In genomic region chr11:44244649-44245308, GRCh38 we compare ENCODE assay signal across 18 cellular contexts.
DNase-seq lines count a peak whose midpoint lies in the region; ATAC-seq and TF ChIP-seq lines count a peak whose summit lies in the region.
"Had no signal": no experiment of that assay in that cellular context is flagged by ENCODE, and none has a peak within 500 bp of the region (broad histone marks: within the 10 kb centered on the region; RNA-seq: fewer than 3 reads in every experiment).

No MANE protein-coding gene starts in this region.

- DNase-seq in H9 (no peak), adipocyte (ENCODE audit: low read depth) (peak; percentile 65), fibroblast of the aortic adventitia (ENCODE audit: low read depth) (peak; percentile 46), osteoblast (ENCODE audit: insufficient read length, low spot score, missing footprints) (no peak), SW480 (ENCODE audit: low spot score) (no peak), amygdala (lab: John Stamatoyannopoulos, UW) (no peak), cortex of kidney (lab: John Stamatoyannopoulos, UW) (no peak)
- DNase-seq: activated naive CD8-positive, alpha-beta T cell treated with anti-CD3 and anti-CD28 coated beads, Interleukin-2, amount 10 ng/mL, durations not matched to agents 7 days and 5 days; CD8-positive, alpha-beta memory T cell; DMS79; effector memory CD4-positive, alpha-beta T cell; MV-4-11; NCI-H1930; NCI-H510A treated with DMSO at 0.1 percent for 48 hours; stimulated activated CD4-positive, alpha-beta T cell treated with anti-CD3 and anti-CD28 coated beads, Interleukin-2, amount 100 ng/mL, for 48 hours; uterus had no signal

- no peak overlapping the region for H3K4me3 ChIP-seq in adipocyte (ENCODE audit: low read length)
- H3K4me3 ChIP-seq in fibroblast of the aortic adventitia (ENCODE audit: low read depth, low read length), result no peak overlapping the region
- no peak overlapping the region for H3K4me3 ChIP-seq in osteoblast (ENCODE audit: insufficient read depth, low read length)
- H3K4me3 ChIP-seq: uterus had no signal

- no peak overlapping the region for H3K4me3 Mint-ChIP-seq in H9
- H3K4me3 Mint-ChIP-seq: activated naive CD8-positive, alpha-beta T cell treated with anti-CD3 and anti-CD28 coated beads, Interleukin-2, amount 10 ng/mL, durations not matched to agents 7 days and 5 days; CD8-positive, alpha-beta memory T cell had no signal

- H3K9me3 Mint-ChIP-seq in H9, result no peaks in the 10 kb centered on the region
- H3K9me3 Mint-ChIP-seq: activated naive CD8-positive, alpha-beta T cell treated with anti-CD3 and anti-CD28 coated beads, Interleukin-2, amount 10 ng/mL, durations not matched to agents 7 days and 5 days had no signal

- H4K8ac ChIP-seq in H9 (replicated peaks; ENCODE audit: insufficient read length, low read depth, low read length), result no peak overlapping the region

- H3K36me3 ChIP-seq in adipocyte (ENCODE audit: control insufficient read depth, insufficient read depth, low read length, severe bottlenecking) (no peaks in the 10 kb centered on the region), osteoblast (ENCODE audit: insufficient read depth, low read length) (no peaks in the 10 kb centered on the region)
- H3K36me3 ChIP-seq: uterus had no signal

- peak overlapping the region; percentile 95 for H2BK20ac ChIP-seq in H9 (ENCODE audit: low read depth, low read length, poor library complexity, severe bottlenecking)

- H3K79me1 ChIP-seq in H9 (ENCODE audit: insufficient read depth, low read depth, low read length, poor library complexity, severe bottlenecking), result no peaks in the 10 kb centered on the region

- H3K4me1 ChIP-seq in H9 (ENCODE audit: insufficient read depth, low read length) (peaks cover 13% of the 10 kb centered on the region; the same call in 1 of the 2 replicates), adipocyte (ENCODE audit: control insufficient read depth, insufficient read depth, low read length) (peaks cover 57% of the 10 kb centered on the region), osteoblast (ENCODE audit: insufficient read depth, low read length) (peaks cover 50% of the 10 kb centered on the region)
- H3K4me1 ChIP-seq: parathyroid adenoma, uterus had no signal

- H2AK5ac ChIP-seq in H9 (ENCODE audit: insufficient read length, low read length), result no peak overlapping the region

- H3K14ac ChIP-seq in H9 (ENCODE audit: insufficient read depth, low read length), result no peak overlapping the region

- H3K9ac ChIP-seq in H9 (ENCODE audit: extremely low read depth, insufficient read length, low read length), result no peak overlapping the region
- H3K9ac ChIP-seq in adipocyte (ENCODE audit: low read length), result no peak overlapping the region
- H3K9ac ChIP-seq: parathyroid adenoma had no signal

- H2BK5ac ChIP-seq in H9 (ENCODE audit: insufficient read length, low read length), result no peak overlapping the region

- no peak overlapping the region for H4K5ac ChIP-seq in H9 (ENCODE audit: insufficient read length, low read depth, low read length)

- H3K23ac ChIP-seq in H9 (ENCODE audit: insufficient read length, low read depth, low read length), result no peak overlapping the region

- no peaks in the 10 kb centered on the region for H3K27me3 Mint-ChIP-seq in H9 (ENCODE audit: low read depth)
- H3K27me3 Mint-ChIP-seq: activated naive CD8-positive, alpha-beta T cell treated with anti-CD3 and anti-CD28 coated beads, Interleukin-2, amount 10 ng/mL, durations not matched to agents 7 days and 5 days; CD8-positive, alpha-beta memory T cell had no signal

- H3T11ph ChIP-seq in H9 (ENCODE audit: low read length), result no peak overlapping the region

- H3K23me2 ChIP-seq in H9 (ENCODE audit: insufficient read length, low read depth, low read length, poor library complexity, severe bottlenecking), result no peaks in the 10 kb centered on the region

- peak overlapping the region; percentile 0 for H4K91ac ChIP-seq in H9 (ENCODE audit: insufficient read length, low read depth, low read length)

- no peak overlapping the region for H2BK120ac ChIP-seq in H9 (ENCODE audit: low read depth, low read length, poor library complexity, severe bottlenecking)

- H3K56ac ChIP-seq in H9 (ENCODE audit: insufficient read length, low read depth, low read length), result no peak overlapping the region

- no peak overlapping the region for H2BK15ac ChIP-seq in H9 (ENCODE audit: low read depth, low read length)

- H2AFZ ChIP-seq in H9 (ENCODE audit: low read length) (no peak overlapping the region), osteoblast (ENCODE audit: low read length) (no peak overlapping the region)
- H2AFZ ChIP-seq: parathyroid adenoma had no signal

- H3K4me2 ChIP-seq in H9 (ENCODE audit: insufficient read depth, insufficient read length, low read length) (no peak overlapping the region), osteoblast (ENCODE audit: insufficient read depth, low read length) (peak overlapping the region; percentile 47)

- ATAC-seq in HG03439 (IDR thresholded peaks at IDR 0.05; ENCODE audit: unreplicated experiment), result no peak

- no peaks in the 10 kb centered on the region for H4K20me1 ChIP-seq in H9 (ENCODE audit: control insufficient read depth, insufficient read depth, insufficient read length)
- no peaks in the 10 kb centered on the region for H4K20me1 ChIP-seq in osteoblast (ENCODE audit: insufficient read depth, low read length)

- H3K27ac ChIP-seq in H9 (ENCODE audit: insufficient read length, low read depth, low read length) (no peak overlapping the region), osteoblast (ENCODE audit: low read depth, low read length) (peak overlapping the region; percentile 19)
- H3K27ac ChIP-seq: parathyroid adenoma, uterus had no signal

- H3K4me1 Mint-ChIP-seq in H9, result peaks cover 36 to 45% of the 10 kb centered on the region in 2 experiments
- H3K4me1 Mint-ChIP-seq: CD8-positive, alpha-beta memory T cell had no signal

- no peak overlapping the region; the same call in 1 of the 2 replicates for H3K4ac ChIP-seq in H9 (ENCODE audit: low read depth, low read length)

- no peaks in the 10 kb centered on the region for H3K9me3 ChIP-seq in H9 (ENCODE audit: control insufficient read depth, low read depth, low read length)
- no peaks in the 10 kb centered on the region for H3K9me3 ChIP-seq in adipocyte (ENCODE audit: control insufficient read depth, low read length)
- H3K9me3 ChIP-seq in osteoblast (ENCODE audit: low read depth, low read length), result no peaks in the 10 kb centered on the region
- H3K9me3 ChIP-seq: uterus had no signal

- H3K36me3 Mint-ChIP-seq in H9 (ENCODE audit: insufficient read depth in 1 of 3, low read depth in 3 of 3), result peaks cover 7 to 24% (median 11%) of the 10 kb centered on the region in 3 experiments; a peak in 6 of 7 replicates

- H3K27me3 ChIP-seq in H9 (ENCODE audit: insufficient read depth, low read length), result no peaks in the 10 kb centered on the region
- H3K27me3 ChIP-seq in adipocyte (replicated peaks; ENCODE audit: control insufficient read depth, insufficient read depth, low read length), result no peaks in the 10 kb centered on the region
- H3K27me3 ChIP-seq in osteoblast (ENCODE audit: insufficient read depth, low read length), result no peaks in the 10 kb centered on the region
- H3K27me3 ChIP-seq: uterus had no signal

- TF ChIP-seq CTCF in H9 (conservative IDR thresholded peaks at IDR 0.05), result no peak
- TF ChIP-seq CTCF in fibroblast of the aortic adventitia (IDR thresholded peaks at IDR 0.05; ENCODE audit: insufficient read depth, low read length), result no peak
- no peak for TF ChIP-seq CTCF in osteoblast (IDR thresholded peaks at IDR 0.05; ENCODE audit: extremely low read depth, low read depth, low read length)

- peak overlapping the region in 2 of 3 experiments; percentile 94 to 98; a peak in 4 of 7 replicates for H3K27ac Mint-ChIP-seq in H9
- H3K27ac Mint-ChIP-seq: activated naive CD8-positive, alpha-beta T cell treated with anti-CD3 and anti-CD28 coated beads, Interleukin-2, amount 10 ng/mL, durations not matched to agents 7 days and 5 days had no signal

- H2BK12ac ChIP-seq in H9 (ENCODE audit: insufficient read length, low read depth, low read length), result peak overlapping the region; percentile 7

- H3K18ac ChIP-seq in H9 (ENCODE audit: insufficient read length, low read depth, low read length), result no peak overlapping the region

- H3K79me2 ChIP-seq in H9 (ENCODE audit: insufficient read depth, low read length) (no peaks in the 10 kb centered on the region), osteoblast (ENCODE audit: insufficient read depth, low read length) (no peaks in the 10 kb centered on the region)
- H3K79me2 ChIP-seq: parathyroid adenoma had no signal

- no CpG with 5 or more reads among the region's 8 CpGs for WGBS in H9 (ENCODE audit: extremely low coverage, insufficient read length, low lambda C conversion rate)

Comparison
In these comparisons a context has a peak if more than half of its experiments do, and no peak if none do; other contexts are left out.
1. DNase-seq: peak in adipocyte (single experiment) and fibroblast of the aortic adventitia (single experiment); none in H9 (single experiment), osteoblast (single experiment), SW480 (single experiment), amygdala (0 of 56) and cortex of kidney (single experiment).